24 cellular contexts compared by ENCODE assay signal in genomic region chr5:137491121-137491520, GRCh38. TPM values are rescaled to one million over a fixed set of nuclear protein-coding genes. Genes with fewer than 3 reads are reported as not detected.
A peak's percentile ranks its signal among the peaks of the same experiment; 100 is the strongest.
DNase-seq lines count a peak whose midpoint lies in the region; ATAC-seq and TF ChIP-seq lines count a peak whose summit lies in the region.
"Had no signal": no experiment of that assay in that cellular context is flagged by ENCODE, and none has a peak within 500 bp of the region (broad histone marks: within the 10 kb centered on the region; RNA-seq: fewer than 3 reads in every experiment).

No MANE protein-coding gene starts in this region.

- no peak for TF ChIP-seq POLR2A in Peyer's patch (IDR thresholded peaks at IDR 0.05)

- H3K36me3 ChIP-seq in kidney epithelial cell (ENCODE audit: control insufficient read depth, insufficient read depth, low read length): no peaks in the 10 kb centered on the region
- H3K36me3 ChIP-seq in Peyer's patch: no peaks in the 10 kb centered on the region
- H3K36me3 ChIP-seq: ascending aorta, HAP-1, spleen had no signal

- DNase-seq in Daoy (ENCODE audit: low read depth) (peak; percentile 63), NCI-H2227 (lab: John Stamatoyannopoulos, UW; ENCODE audit: unreplicated experiment) (peak; percentile 39), astrocyte of the spinal cord (ENCODE audit: low read depth, low spot score) (peak; percentile 57), kidney epithelial cell (ENCODE audit: low read depth) (peak; percentile 38), Peyer's patch (no peak)
- DNase-seq in activated naive CD4-positive, alpha-beta T cell treated with Interleukin-2 at 50 U/mL for 16 hours: no peak
- DNase-seq: activated CD4-positive, alpha-beta memory T cell treated with anti-CD3 and anti-CD28 coated beads, Interleukin-2, amount 10 ng/mL, durations not matched to agents 7 days and 5 days; activated naive CD4-positive, alpha-beta T cell treated with anti-CD3 and anti-CD28 coated beads, Interleukin-2, amount 10 ng/mL, durations not matched to agents 7 days and 5 days; activated T-cell treated with anti-CD3 and anti-CD28 coated beads, Interleukin-2, amount 50 U/mL, for 24 hours; left colon; midbrain; NCI-H1048; NCI-H2081; NCI-H510A treated with DMSO at 0.1 percent for 48 hours; nephron progenitor cell; psoas muscle; spleen; stimulated activated CD8-positive, alpha-beta memory T cell treated with anti-CD3 and anti-CD28 coated beads, Interleukin-4, amount 100 ng/mL, for 48 hours; T-helper 17 cell had no signal

- H3K27ac ChIP-seq in Peyer's patch: no peak overlapping the region
- H3K27ac ChIP-seq: ascending aorta, psoas muscle, spleen had no signal

- in situ Hi-C loops in astrocyte of the spinal cord (cut with HindIII; ENCODE audit: low sequenced_read_pairs): no loop called here

- H3K9me3 ChIP-seq in Peyer's patch: no peaks in the 10 kb centered on the region
- H3K9me3 ChIP-seq: ascending aorta, HAP-1, psoas muscle, spleen had no signal

- no peak overlapping the region for H3K4me3 ChIP-seq in astrocyte of the spinal cord (ENCODE audit: low read depth, low read length)
- no peak overlapping the region for H3K4me3 ChIP-seq in kidney epithelial cell (ENCODE audit: low read depth, low read length)
- H3K4me3 ChIP-seq in Peyer's patch: no peak overlapping the region
- H3K4me3 ChIP-seq: ascending aorta, HAP-1, psoas muscle, spleen had no signal

- no peaks in the 10 kb centered on the region for H3K4me1 ChIP-seq in Peyer's patch
- H3K4me1 ChIP-seq: HAP-1, psoas muscle, spleen had no signal

- no peak for TF ChIP-seq CTCF in astrocyte of the spinal cord (IDR thresholded peaks at IDR 0.05; ENCODE audit: low read depth, low read length)
- no peak for TF ChIP-seq CTCF in kidney epithelial cell (IDR thresholded peaks at IDR 0.05; ENCODE audit: insufficient read depth, low read length, poor library complexity, severe bottlenecking)
- no peak for TF ChIP-seq CTCF in Peyer's patch (IDR thresholded peaks at IDR 0.05)

- H3K27me3 ChIP-seq in kidney epithelial cell (ENCODE audit: control insufficient read depth, insufficient read depth, low read length): no peaks in the 10 kb centered on the region
- H3K27me3 ChIP-seq in Peyer's patch: no peaks in the 10 kb centered on the region
- H3K27me3 ChIP-seq: ascending aorta had no signal

- ATAC-seq in HG03045 (IDR thresholded peaks at IDR 0.05; ENCODE audit: unreplicated experiment): no peak
- ATAC-seq in HG02678 (IDR thresholded peaks at IDR 0.05; ENCODE audit: unreplicated experiment): no peak
- ATAC-seq: left colon, T-helper 17 cell, WTC11 had no signal

RNA-seq across cellular contexts. Expression of gene SPOCK1, which starts 8.0 kb away (rescaled TPM):
- total RNA-seq in Daoy (2014; rRNA removed; shearing (Covaris generic)): 43.5 and 61.0 TPM in 2 replicates
- total RNA-seq in kidney epithelial cell (13.1 and 20.1 TPM in 2 replicates), Peyer's patch (1 to 10 TPM in 3 of 4 donors, not detected in 1; 1.1 to 6.4 (median 4.2) TPM)
- total RNA-seq: T-helper 17 cell had no signal

Comparison
In these comparisons a context has a peak if more than half of its experiments do, and no peak if none do; other contexts are left out.
1. DNase-seq: peak in Daoy (single experiment), NCI-H2227 (single experiment), astrocyte of the spinal cord (single experiment) and kidney epithelial cell (single experiment); none in activated naive CD4-positive, alpha-beta T cell treated with Interleukin-2 at 50 U/mL for 16 hours (single experiment) and Peyer's patch (0 of 3).